Comparison of ENCODE assay signal across 8 cellular contexts in the genomic region with DNA sequence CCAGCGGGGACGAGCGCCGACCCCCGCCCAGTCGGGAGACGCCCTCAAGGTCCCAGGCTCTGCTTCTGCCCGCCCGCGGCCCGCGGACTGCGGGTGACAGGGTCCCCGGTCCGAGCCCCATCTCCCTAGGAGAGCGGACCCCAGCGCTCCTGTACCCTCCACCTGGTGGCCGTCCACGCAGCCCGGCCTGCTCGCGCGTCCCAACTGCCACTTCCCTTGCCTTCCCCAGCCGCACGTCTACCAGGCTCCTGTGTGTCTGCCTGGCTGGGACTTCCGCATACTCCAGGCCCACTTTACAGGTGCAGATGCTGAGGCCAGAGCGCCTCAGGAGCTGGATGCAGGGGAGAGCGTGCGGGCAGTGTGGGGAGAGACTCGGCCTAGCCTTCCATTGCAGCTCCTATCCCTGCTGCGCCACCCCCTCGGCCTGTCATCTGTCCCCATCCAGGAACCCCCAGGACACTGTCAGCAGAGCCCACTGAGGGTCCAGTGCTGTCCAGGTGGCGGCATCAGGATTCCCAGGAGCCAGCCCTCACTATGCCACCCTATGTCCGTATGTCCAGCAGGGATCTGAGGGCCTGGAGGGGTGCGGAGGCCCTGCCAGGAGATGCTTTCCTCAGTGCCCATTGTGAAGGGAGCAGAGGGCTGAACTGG. TPM values are rescaled to one million over a fixed set of nuclear protein-coding genes. Genes with fewer than 3 reads are reported as not detected.
DNase-seq lines count a peak whose midpoint lies in the region; ATAC-seq lines count a peak whose summit lies in the region.

No MANE protein-coding gene starts in this region.

- H3K4me1 ChIP-seq in iPS-18a (ENCODE audit: control insufficient read depth, low read depth, low read length) (no peaks in the 10 kb centered on the region), Karpas-422 (ENCODE audit: low read length) (peaks cover 4% of the 10 kb centered on the region)

- H3K4me2 ChIP-seq in Karpas-422 (ENCODE audit: low read depth, low read length, poor library complexity, severe bottlenecking) = no peak overlapping the region

- DNase-seq in activated naive CD4-positive, alpha-beta T cell treated with anti-CD3 and anti-CD28 coated beads, Interleukin-2, amount 50 U/mL, for 16 hours = no peak
- DNase-seq in NCI-H146 (lab: John Stamatoyannopoulos, UW) = no peak
- no peak for DNase-seq in Karpas-422

- H3K27me3 Mint-ChIP-seq in activated naive CD4-positive, alpha-beta T cell treated with anti-CD3 and anti-CD28 coated beads, Interleukin-2, amount 50 U/mL, for 24 hours = no peaks in the 10 kb centered on the region
- H3K27me3 Mint-ChIP-seq in activated naive CD8-positive, alpha-beta T cell = peaks cover 3% of the 10 kb centered on the region
- peaks cover 11% of the 10 kb centered on the region for H3K27me3 Mint-ChIP-seq in stimulated activated memory B cell treated with anti-CD40 and anti-IgM and Interleukin-4, amounts not matched to agents 10 μg/mL and 1 μg/mL and 100 μg/mL, for 72 hours

- H3K4me3 ChIP-seq in iPS-18a (ENCODE audit: low read length) (peak overlapping the region; percentile 64), Karpas-422 (ENCODE audit: low read length) (no peak overlapping the region)

- H3K27ac Mint-ChIP-seq in activated naive CD4-positive, alpha-beta T cell treated with anti-CD3 and anti-CD28 coated beads, Interleukin-2, amount 50 U/mL, for 24 hours = peak overlapping the region; percentile 51
- H3K27ac Mint-ChIP-seq in activated naive CD8-positive, alpha-beta T cell = no peak overlapping the region
- H3K27ac Mint-ChIP-seq in stimulated activated memory B cell treated with anti-CD40 and anti-IgM and Interleukin-4, amounts not matched to agents 10 μg/mL and 1 μg/mL and 100 μg/mL, for 72 hours = peak overlapping the region; percentile 92

- H3K9ac ChIP-seq in iPS-18a (ENCODE audit: low read length) = no peak overlapping the region
- H3K9ac ChIP-seq in Karpas-422 (ENCODE audit: low read length) = no peak overlapping the region

- H3K36me3 ChIP-seq in iPS-18a (ENCODE audit: control insufficient read depth, low read depth, low read length) = no peaks in the 10 kb centered on the region
- no peaks in the 10 kb centered on the region for H3K36me3 ChIP-seq in Karpas-422 (ENCODE audit: insufficient read depth, low read length)

- H3K27ac ChIP-seq in iPS-18a (ENCODE audit: low read length) (no peak overlapping the region), Karpas-422 (ENCODE audit: low read length) (no peak overlapping the region)

- H3K4me1 Mint-ChIP-seq in activated naive CD4-positive, alpha-beta T cell treated with anti-CD3 and anti-CD28 coated beads, Interleukin-2, amount 50 U/mL, for 24 hours = peaks cover 5% of the 10 kb centered on the region
- H3K4me1 Mint-ChIP-seq in activated naive CD8-positive, alpha-beta T cell (ENCODE audit: low read depth) = peaks cover 3% of the 10 kb centered on the region
- H3K4me1 Mint-ChIP-seq in stimulated activated memory B cell treated with anti-CD40 and anti-IgM and Interleukin-4, amounts not matched to agents 10 μg/mL and 1 μg/mL and 100 μg/mL, for 72 hours = peaks cover 11% of the 10 kb centered on the region

- no peaks in the 10 kb centered on the region for H4K20me1 ChIP-seq in Karpas-422 (ENCODE audit: insufficient read depth, low read depth, low read length)

- peaks cover 13% of the 10 kb centered on the region for H3K27me3 ChIP-seq in iPS-18a (ENCODE audit: control insufficient read depth, insufficient read depth, low read length)
- H3K27me3 ChIP-seq in Karpas-422 (ENCODE audit: low read length) = no peaks in the 10 kb centered on the region

- no peak overlapping the region for H2AFZ ChIP-seq in Karpas-422 (ENCODE audit: low read length)

- H3K9me3 Mint-ChIP-seq in activated naive CD4-positive, alpha-beta T cell treated with anti-CD3 and anti-CD28 coated beads, Interleukin-2, amount 50 U/mL, for 24 hours = no peaks in the 10 kb centered on the region
- no peaks in the 10 kb centered on the region for H3K9me3 Mint-ChIP-seq in activated naive CD8-positive, alpha-beta T cell (ENCODE audit: low read depth)
- H3K9me3 Mint-ChIP-seq in stimulated activated memory B cell treated with anti-CD40 and anti-IgM and Interleukin-4, amounts not matched to agents 10 μg/mL and 1 μg/mL and 100 μg/mL, for 72 hours = no peaks in the 10 kb centered on the region

- no peaks in the 10 kb centered on the region for H3K9me3 ChIP-seq in iPS-18a (ENCODE audit: control insufficient read depth, low read depth, low read length)
- no peaks in the 10 kb centered on the region for H3K9me3 ChIP-seq in Karpas-422 (ENCODE audit: low read length)

- ATAC-seq in stimulated activated memory B cell treated with anti-CD40 and anti-IgM and Interleukin-4, amounts not matched to agents 10 μg/mL and 1 μg/mL and 100 μg/mL, for 72 hours = peak; percentile 32
- ATAC-seq in GM18498 (IDR thresholded peaks at IDR 0.05; ENCODE audit: unreplicated experiment) = no peak

- no peaks in the 10 kb centered on the region for H3K79me2 ChIP-seq in Karpas-422 (ENCODE audit: low read length)

- no peaks in the 10 kb centered on the region for H3K36me3 Mint-ChIP-seq in activated naive CD4-positive, alpha-beta T cell treated with anti-CD3 and anti-CD28 coated beads, Interleukin-2, amount 50 U/mL, for 24 hours
- no peaks in the 10 kb centered on the region for H3K36me3 Mint-ChIP-seq in activated naive CD8-positive, alpha-beta T cell
- H3K36me3 Mint-ChIP-seq in stimulated activated memory B cell treated with anti-CD40 and anti-IgM and Interleukin-4, amounts not matched to agents 10 μg/mL and 1 μg/mL and 100 μg/mL, for 72 hours = no peaks in the 10 kb centered on the region

- peak overlapping the region; percentile 76 for H3K4me3 Mint-ChIP-seq in activated naive CD4-positive, alpha-beta T cell treated with anti-CD3 and anti-CD28 coated beads, Interleukin-2, amount 50 U/mL, for 24 hours
- H3K4me3 Mint-ChIP-seq in activated naive CD8-positive, alpha-beta T cell = peak overlapping the region; percentile 72
- H3K4me3 Mint-ChIP-seq in stimulated activated memory B cell treated with anti-CD40 and anti-IgM and Interleukin-4, amounts not matched to agents 10 μg/mL and 1 μg/mL and 100 μg/mL, for 72 hours = peak overlapping the region; percentile 84

- H3K9me2 ChIP-seq in Karpas-422 (replicated peaks; ENCODE audit: insufficient read depth, low read length) = no peaks in the 10 kb centered on the region

RNA-seq across cellular contexts. Expression of gene ANKRD9, which starts 8.0 kb away (rescaled TPM):
- total RNA-seq in Karpas-422 (2014; rRNA removed; shearing (Covaris generic); ENCODE audit: low replicate concordance) = 0.04 TPM in 2 replicates
